8 cellular contexts compared by ENCODE assay signal in the genomic region with DNA sequence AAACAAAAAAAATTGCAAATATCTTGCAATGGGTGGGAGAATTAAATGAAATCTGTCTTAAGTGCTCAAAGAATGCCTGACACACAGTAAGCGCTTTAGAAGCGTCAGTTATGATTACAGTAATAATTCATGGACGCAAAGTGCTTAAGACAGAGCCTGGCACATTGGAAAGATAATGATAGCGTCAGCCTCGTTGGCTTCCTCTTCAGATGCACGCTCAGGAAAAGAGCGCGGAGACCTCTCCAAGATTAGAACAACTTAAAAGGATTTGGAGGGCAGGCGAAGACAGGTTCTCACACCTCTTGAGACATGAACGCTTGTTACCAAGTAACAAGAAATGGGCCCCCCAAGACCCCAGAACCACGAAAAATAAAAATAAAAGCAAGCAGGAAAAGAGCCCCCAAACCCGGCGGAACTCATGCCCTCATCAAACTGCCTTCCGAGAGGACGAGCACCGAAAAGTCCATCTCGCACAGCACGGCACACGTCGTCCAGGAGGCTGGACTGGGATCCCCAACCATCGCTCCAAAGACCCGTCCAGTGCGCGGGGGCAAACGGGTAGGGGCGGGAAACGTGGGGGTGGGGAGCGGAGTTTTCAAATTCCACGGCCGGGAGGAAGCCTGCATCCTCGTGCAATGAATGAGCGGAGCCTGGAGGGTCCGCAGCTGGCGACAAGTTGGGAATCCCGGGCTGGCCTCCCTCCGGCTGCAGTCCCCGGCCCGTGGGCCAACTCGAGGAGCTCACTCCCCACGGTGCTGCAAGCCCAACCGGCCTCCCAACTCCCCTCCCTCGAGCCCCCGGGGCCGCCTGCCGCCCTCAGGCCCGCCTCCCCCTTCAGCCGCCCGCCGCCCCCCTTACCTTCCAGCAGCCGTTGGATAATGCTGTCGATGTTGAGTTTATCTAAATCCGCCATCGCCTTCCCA. TPM values are rescaled to one million over a fixed set of nuclear protein-coding genes. Genes with fewer than 3 reads are reported as not detected.
DNase-seq lines count a peak whose midpoint lies in the region; ATAC-seq and TF ChIP-seq lines count a peak whose summit lies in the region.

No MANE protein-coding gene starts in this region.

- H3K9me2 ChIP-seq in Karpas-422 (replicated peaks; ENCODE audit: insufficient read depth, low read length): no peaks in the 10 kb centered on the region

- in situ Hi-C loops in transverse colon (cut with MboI; ENCODE audit: low pct_ligation_motif_present in 1 of 4, low pct_unique_long_range_greater_than_20kb in 1 of 4, low sequenced_read_pairs in 3 of 4): loop anchor here in 1 of 4 donors (25.0 kb wide), 1 partner anchor 280 kb away; the partner anchor contains the start of genes ARPC3, FAM216A and GPN3

- no peak for TF ChIP-seq CTCF in transverse colon (IDR thresholded peaks at IDR 0.05)

- no peak overlapping the region for H2AFZ ChIP-seq in Karpas-422 (ENCODE audit: low read length)

- WGBS in transverse colon (ENCODE audit: low coverage in 1 of 2), 2 donors: 0% methylated on average over 10 to 45 of the region's 53 CpGs

- peak overlapping the region; percentile 97 for H3K4me2 ChIP-seq in Karpas-422 (ENCODE audit: low read depth, low read length, poor library complexity, severe bottlenecking)

- H3K27me3 ChIP-seq in Karpas-422 (ENCODE audit: low read length) (no peaks in the 10 kb centered on the region), transverse colon (no peaks in the 10 kb centered on the region)

- H3K4me1 ChIP-seq in Karpas-422 (ENCODE audit: low read length) (peaks cover 44% of the 10 kb centered on the region), transverse colon (peaks cover 14 to 68% (median 53%) of the 10 kb centered on the region in 4 donors)

- H3K79me2 ChIP-seq in Karpas-422 (ENCODE audit: low read length): peaks cover 56% of the 10 kb centered on the region

- peaks cover 33% of the 10 kb centered on the region for H3K36me3 Mint-ChIP-seq in T-helper 2 cell treated with Interferon-gamma antibody and Interleukin-4, amounts not matched to agents 5 μg/mL and 100 μg/mL, for 36 hours (ENCODE audit: low read depth)
- H3K36me3 Mint-ChIP-seq in effector memory CD8-positive, alpha-beta T cell (ENCODE audit: insufficient read depth): peaks cover 25% of the 10 kb centered on the region

- ATAC-seq in GM21526 (IDR thresholded peaks at IDR 0.05; ENCODE audit: low FRiP score, unreplicated experiment): peak; percentile 8
- no peak for ATAC-seq in effector memory CD8-positive, alpha-beta T cell (replicated peaks)

- H3K4me3 ChIP-seq in Karpas-422 (ENCODE audit: low read length): peak overlapping the region; percentile 84
- peak overlapping the region; percentile 74 to 94 (median 79) for H3K4me3 ChIP-seq in transverse colon

- peak overlapping the region; percentile 76 for H3K27ac ChIP-seq in Karpas-422 (ENCODE audit: low read length)
- H3K27ac ChIP-seq in transverse colon: peak overlapping the region; percentile 91 to 97 (median 94)

- H4K20me1 ChIP-seq in Karpas-422 (ENCODE audit: insufficient read depth, low read depth, low read length): peaks cover 47% of the 10 kb centered on the region

- intact Hi-C loops in transverse colon (cut with DNase I; ENCODE audit: low total_unique reads): loop anchor here (2.0 kb wide), 1 partner anchor 273 kb away; the partner anchor contains the start of genes FAM216A and GPN3

- H3K9me3 Mint-ChIP-seq in T-helper 2 cell treated with Interferon-gamma antibody and Interleukin-4, amounts not matched to agents 5 μg/mL and 100 μg/mL, for 36 hours: no peaks in the 10 kb centered on the region
- no peaks in the 10 kb centered on the region for H3K9me3 Mint-ChIP-seq in effector memory CD8-positive, alpha-beta T cell

- H3K9me3 ChIP-seq in Karpas-422 (ENCODE audit: low read length) (no peaks in the 10 kb centered on the region), transverse colon (no peaks in the 10 kb centered on the region)

- TF ChIP-seq POLR2A in transverse colon (IDR thresholded peaks at IDR 0.05): no peak

- H3K27ac Mint-ChIP-seq in T-helper 2 cell treated with Interferon-gamma antibody and Interleukin-4, amounts not matched to agents 5 μg/mL and 100 μg/mL, for 36 hours: peak overlapping the region; percentile 97
- H3K27ac Mint-ChIP-seq in effector memory CD8-positive, alpha-beta T cell: peak overlapping the region; percentile 97 to 98

- no peak for TF ChIP-seq EP300 in transverse colon (IDR thresholded peaks at IDR 0.05; ENCODE audit: low read depth)

- DNase-seq in D341Med (ENCODE audit: low spot score) (peak; percentile 78), Karpas-422 (peak; percentile 79), mesenteric fat pad (ENCODE audit: low spot score) (peak; percentile 33), transverse colon (peak; percentile 39), DMS153 (lab: John Stamatoyannopoulos, UW) (no peak)
- peak; percentile 23 for DNase-seq in T-helper 2 cell treated with Interferon-gamma antibody and Interleukin-4, amounts not matched to agents 5 μg/mL and 100 μg/mL, for 36 hours (ENCODE audit: low spot score)
- no peak for DNase-seq in effector memory CD8-positive, alpha-beta T cell

- peaks cover 14% of the 10 kb centered on the region; the same call in 1 of the 2 replicates for H3K36me3 ChIP-seq in Karpas-422 (ENCODE audit: insufficient read depth, low read length)
- H3K36me3 ChIP-seq in transverse colon: no peaks in the 10 kb centered on the region

- peak overlapping the region; percentile 94 for H3K9ac ChIP-seq in Karpas-422 (ENCODE audit: low read length)

- H3K27me3 Mint-ChIP-seq in T-helper 2 cell treated with Interferon-gamma antibody and Interleukin-4, amounts not matched to agents 5 μg/mL and 100 μg/mL, for 36 hours (ENCODE audit: low read depth): no peaks in the 10 kb centered on the region
- H3K27me3 Mint-ChIP-seq in effector memory CD8-positive, alpha-beta T cell: no peaks in the 10 kb centered on the region

- H3K4me3 Mint-ChIP-seq in T-helper 2 cell treated with Interferon-gamma antibody and Interleukin-4, amounts not matched to agents 5 μg/mL and 100 μg/mL, for 36 hours: peak overlapping the region; percentile 99
- H3K4me3 Mint-ChIP-seq in effector memory CD8-positive, alpha-beta T cell: peak overlapping the region; percentile 96 to 99

- peaks cover 43% of the 10 kb centered on the region for H3K4me1 Mint-ChIP-seq in T-helper 2 cell treated with Interferon-gamma antibody and Interleukin-4, amounts not matched to agents 5 μg/mL and 100 μg/mL, for 36 hours (ENCODE audit: low read depth)
- H3K4me1 Mint-ChIP-seq in effector memory CD8-positive, alpha-beta T cell (ENCODE audit: low read depth in 2 of 2): peaks cover 39 to 51% of the 10 kb centered on the region in 2 donors

RNA-seq across cellular contexts. Expression of gene PPP1CC, which starts 0.6 kb away (rescaled TPM):
- 128 and 248 TPM in 2 replicates for total RNA-seq in Karpas-422 (2014; rRNA removed; shearing (Covaris generic); ENCODE audit: low replicate concordance)
- 101 TPM for total RNA-seq in mesenteric fat pad
- total RNA-seq in transverse colon: 100 to 1,000 TPM; 156 to 759 (median 244) TPM

RNA-seq across cellular contexts. Expression of gene HVCN1, which starts 53.1 kb away (rescaled TPM):
- total RNA-seq in Karpas-422 (2014; rRNA removed; shearing (Covaris generic); ENCODE audit: low replicate concordance): 5.1 and 11.5 TPM in 2 replicates
- total RNA-seq in mesenteric fat pad (4.2 TPM), transverse colon (1 to 10 TPM in 3 of 4 donors, not detected in 1; 3.4 to 7.9 (median 7.3) TPM)

Comparison
In these comparisons a context has a peak if more than half of its experiments do, and no peak if none do; other contexts are left out.
1. DNase-seq: peak in D341Med (single experiment), Karpas-422 (single experiment), T-helper 2 cell treated with Interferon-gamma antibody and Interleukin-4, amounts not matched to agents 5 μg/mL and 100 μg/mL, for 36 hours (single experiment), mesenteric fat pad (single experiment) and transverse colon (single experiment); none in effector memory CD8-positive, alpha-beta T cell (0 of 3) and DMS153 (single experiment).